Comparison of ENCODE assay signal across 8 cellular contexts in the genomic region with DNA sequence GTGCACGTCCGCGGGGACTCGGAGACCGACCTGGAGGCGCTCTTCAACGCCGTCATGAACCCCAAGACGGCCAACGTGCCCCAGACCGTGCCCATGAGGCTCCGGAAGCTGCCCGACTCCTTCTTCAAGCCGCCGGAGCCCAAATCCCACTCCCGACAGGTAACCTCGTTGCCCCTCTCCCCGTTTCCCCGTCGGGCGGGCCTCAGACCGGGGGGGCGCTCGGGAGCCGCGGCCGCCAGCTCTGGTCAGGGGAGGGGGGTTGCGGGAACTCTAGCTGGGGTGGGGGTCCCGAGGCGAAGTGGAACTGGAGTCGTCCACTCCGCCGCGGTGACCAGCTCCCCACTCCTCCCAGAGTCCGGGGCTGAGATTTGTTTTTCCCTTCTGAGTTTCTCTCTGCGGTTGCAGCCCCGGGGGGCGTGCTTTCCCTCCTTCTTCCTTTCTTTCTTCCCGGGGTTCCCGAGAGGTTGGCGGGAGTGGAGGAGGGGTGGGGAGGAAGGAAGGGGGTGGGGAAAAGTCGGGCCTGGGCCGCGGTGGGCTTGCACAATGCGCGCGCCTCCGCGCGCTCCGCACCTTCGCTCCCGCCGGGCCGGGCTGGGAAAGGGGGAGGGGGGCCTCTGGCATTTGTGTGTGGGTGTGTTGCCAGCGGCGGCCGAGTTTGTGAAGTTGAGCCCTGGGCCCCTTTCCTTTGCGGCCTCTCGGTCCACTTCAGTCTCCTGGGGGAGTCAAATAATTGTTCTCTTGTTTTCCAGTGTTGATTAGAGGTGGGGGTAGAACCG. TPM values are rescaled to one million over a fixed set of nuclear protein-coding genes. Genes with fewer than 3 reads are reported as not detected.
A peak's percentile ranks its signal among the peaks of the same experiment; 100 is the strongest.
DNase-seq lines count a peak whose midpoint lies in the region; ATAC-seq, FAIRE-seq and TF ChIP-seq lines count a peak whose summit lies in the region.

No MANE protein-coding gene starts in this region.

- H3K27ac ChIP-seq in H1 (ENCODE audit: low read depth, low read length) (peak overlapping the region; percentile 97), lower lobe of right lung (peak overlapping the region; percentile 96), suprapubic skin (peak overlapping the region; percentile 100)

- FAIRE-seq in H1 (lab: Jason Lieb, UNC), result no peak

- peaks cover 0 to 34% of the 10 kb centered on the region in 2 experiments; a peak in 3 of 4 replicates for H3K79me2 ChIP-seq in H1 (ENCODE audit: control insufficient read depth in 1 of 2, insufficient read depth in 2 of 2, low read length in 2 of 2)

- peak overlapping the region; percentile 98 for H4K8ac ChIP-seq in H1 (ENCODE audit: extremely low read depth, insufficient read depth, low read length)

- H2BK15ac ChIP-seq in H1 (ENCODE audit: low read length), result no peak overlapping the region

- peak overlapping the region; percentile 94 for H2BK5ac ChIP-seq in H1 (ENCODE audit: low read depth, low read length)

- H3K4ac ChIP-seq in H1 (replicated peaks; ENCODE audit: insufficient read length, low read depth, low read length), result peak overlapping the region; percentile 42

- peak overlapping the region; percentile 96 for H3K56ac ChIP-seq in H1 (replicated peaks; ENCODE audit: insufficient read length, low read depth, low read length)

- H3K79me1 ChIP-seq in H1 (ENCODE audit: low read depth, low read length), result no peaks in the 10 kb centered on the region

- no peaks in the 10 kb centered on the region for H4K20me1 ChIP-seq in H1 (replicated peaks in 1 of 2; ENCODE audit: control insufficient read depth in 1 of 2, insufficient read depth in 2 of 2, low read length in 2 of 2)

- H3K4me3 ChIP-seq in H1 (ENCODE audit: extremely low read depth in 1 of 4, insufficient read depth in 2 of 4, low read depth in 3 of 4, low read length in 4 of 4), result peak overlapping the region; percentile 79 to 99 (median 88)
- H3K4me3 ChIP-seq in lower lobe of right lung, result peak overlapping the region; percentile 82
- H3K4me3 ChIP-seq in suprapubic skin, result peak overlapping the region; percentile 96

- H3K18ac ChIP-seq in H1 (ENCODE audit: extremely low read depth, low read length), result peak overlapping the region; percentile 84

- peaks cover 5% of the 10 kb centered on the region for H3K23me2 ChIP-seq in H1 (ENCODE audit: low read depth, low read length)

- peak overlapping the region; percentile 86 for H4K5ac ChIP-seq in H1 (ENCODE audit: insufficient read length, low read depth, low read length)

- H3K27me3 ChIP-seq in H1 (replicated peaks in 1 of 4; ENCODE audit: control insufficient read depth in 3 of 4, extremely low read depth in 1 of 4, insufficient read depth in 3 of 4, low read length in 3 of 4) (no peaks in the 10 kb centered on the region), lower lobe of right lung (ENCODE audit: low read depth) (no peaks in the 10 kb centered on the region), suprapubic skin (no peaks in the 10 kb centered on the region)

- peaks cover 0 to 7% (median 0%) of the 10 kb centered on the region in 4 experiments; a peak in 1 of 8 replicates for H3K36me3 ChIP-seq in H1 (ENCODE audit: control insufficient read depth in 2 of 4, insufficient read depth in 4 of 4, low read length in 3 of 4)
- peaks cover 16% of the 10 kb centered on the region for H3K36me3 ChIP-seq in lower lobe of right lung
- H3K36me3 ChIP-seq in suprapubic skin, result no peaks in the 10 kb centered on the region

- H3K14ac ChIP-seq in H1 (ENCODE audit: insufficient read length), result no peak overlapping the region

- TF ChIP-seq CTCF in H1 (IDR thresholded peaks at IDR 0.05; ENCODE audit: control extremely low read depth in 1 of 3, insufficient read depth in 1 of 3, low read depth in 1 of 3, low read length in 3 of 3) (no peak), lower lobe of right lung (IDR thresholded peaks at IDR 0.05) (peak; percentile 6), suprapubic skin (IDR thresholded peaks at IDR 0.05) (no peak)

- POLR2A ChIA-PET in H1 (lab: Charles Lee; ENCODE audit: partially characterized antibody), result interaction anchor here (0.6 to 1.7 kb wide), 11 partner anchors 8 to 638 kb away, joined by 3 to 7 read pairs (median 4); no protein-coding TSS in a partner anchor

- peak overlapping the region; percentile 85 to 94 for H3K4me2 ChIP-seq in H1 (ENCODE audit: insufficient read depth in 1 of 2, low read depth in 2 of 2, low read length in 2 of 2)

- H2BK20ac ChIP-seq in H1 (ENCODE audit: low read length), result no peak overlapping the region

- peak; percentile 8 for ATAC-seq in GM19455 (IDR thresholded peaks at IDR 0.05; ENCODE audit: unreplicated experiment)
- peak; percentile 77 to 83 for ATAC-seq in lower lobe of right lung
- no peak for ATAC-seq in HG03175 (IDR thresholded peaks at IDR 0.05; ENCODE audit: unreplicated experiment)

- peaks cover 0 to 17% (median 1%) of the 10 kb centered on the region in 4 experiments; a peak in 4 of 7 replicates for H3K4me1 ChIP-seq in H1 (replicated peaks in 1 of 4; ENCODE audit: control insufficient read depth in 3 of 4, insufficient read depth in 4 of 4, low read length in 3 of 4)
- peaks cover 38% of the 10 kb centered on the region for H3K4me1 ChIP-seq in lower lobe of right lung
- H3K4me1 ChIP-seq in suprapubic skin, result peaks cover 44% of the 10 kb centered on the region

- no peak overlapping the region for H2AK5ac ChIP-seq in H1 (ENCODE audit: low read depth, low read length)

- WGBS in H1 (ENCODE audit: extremely low coverage in 1 of 2, insufficient coverage in 1 of 2, insufficient read length in 1 of 2, insufficient replicate concordance in 2 of 2, low coverage in 1 of 2, low lambda C conversion rate in 2 of 2, missing lambda C conversion rate in 1 of 2), 2 experiments, result 0% methylated on average over 13 of the region's 61 CpGs; no CpG with 5 or more reads in 1 of the 2 experiments
- WGBS in suprapubic skin, result 4% methylated on average over 38 of the region's 61 CpGs

- no peak overlapping the region for H2AFZ ChIP-seq in H1 (ENCODE audit: low read length)

- intact Hi-C loops in lower lobe of right lung (cut with DNase I), result no loop called here

- H3K9ac ChIP-seq in H1 (replicated peaks in 1 of 4; ENCODE audit: extremely low read depth in 1 of 4, low read depth in 3 of 4, low read length in 3 of 4), result peak overlapping the region; percentile 93 to 98 (median 96)

- peak overlapping the region; percentile 82; the same call in 1 of the 2 replicates for H2BK12ac ChIP-seq in H1 (ENCODE audit: low read depth, low read length)

- CTCF ChIA-PET in H1 (lab: Charles Lee; ENCODE audit: partially characterized antibody), result interaction anchor here (0.9 kb wide), 1 partner anchor 14 kb away, joined by 3 read pairs; no protein-coding TSS in a partner anchor

- no peak overlapping the region for H3K23ac ChIP-seq in H1 (ENCODE audit: insufficient read length)

- TF ChIP-seq EP300 in H1 (IDR thresholded peaks at IDR 0.05; ENCODE audit: borderline replicate concordance in 1 of 2, low read depth in 2 of 2, low read length in 2 of 2) (peak in 1 of 2 experiments; percentile 2; a peak in 1 of 3 replicates), suprapubic skin (IDR thresholded peaks at IDR 0.05) (no peak)

- H4K91ac ChIP-seq in H1 (replicated peaks; ENCODE audit: insufficient read length, low read length), result peak overlapping the region; percentile 93

- peak in 1 of 2 experiments; percentile 8; a peak in 1 of 4 replicates for TF ChIP-seq RAD21 in H1 (IDR thresholded peaks at IDR 0.05 in 1 of 2, conservative IDR thresholded peaks at IDR 0.05 in 1 of 2; ENCODE audit: low read depth in 2 of 2, low read length in 2 of 2)

- peak; percentile 84 to 89 for TF ChIP-seq POLR2A in H1 (IDR thresholded peaks at IDR 0.05; ENCODE audit: control extremely low read depth in 1 of 2, low read depth in 2 of 2, low read length in 2 of 2)
- no peak for TF ChIP-seq POLR2A in suprapubic skin (IDR thresholded peaks at IDR 0.05)

- peak; percentile 79 for DNase-seq in 8988T
- DNase-seq in SW480 (ENCODE audit: low spot score), result peak; percentile 88
- peak; percentile 79 to 90 for DNase-seq in H1 (ENCODE audit: low read depth in 1 of 2, low spot score in 2 of 2)
- peak; percentile 85 for DNase-seq in lower lobe of right lung
- DNase-seq in suprapubic skin (ENCODE audit: low spot score in 2 of 2), result peak; percentile 82 to 88
- no peak for DNase-seq in cortex of kidney (lab: John Stamatoyannopoulos, UW)

- no peaks in the 10 kb centered on the region for H3K9me3 ChIP-seq in H1 (ENCODE audit: insufficient read depth in 2 of 2, low read depth in 1 of 2, low read length in 1 of 2)
- H3K9me3 ChIP-seq in lower lobe of right lung, result no peaks in the 10 kb centered on the region
- no peaks in the 10 kb centered on the region for H3K9me3 ChIP-seq in suprapubic skin

- H2BK120ac ChIP-seq in H1 (replicated peaks; ENCODE audit: low read depth, low read length), result no peak overlapping the region

TF ChIP-seq in H1, 55 proteins besides CTCF, POLR2A, EP300 and RAD21 (continues in another document):
- TF ChIP-seq CREB1 (IDR thresholded peaks at IDR 0.05) (peak; percentile 68), BRCA1 (IDR thresholded peaks at IDR 0.05; ENCODE audit: low read depth, low read length) (no peak), MAX (IDR thresholded peaks at IDR 0.05) (no peak), BCL11A (IDR thresholded peaks at IDR 0.05; ENCODE audit: low read depth in 2 of 2, low read length in 2 of 2) (no peak), GTF2F1 (IDR thresholded peaks at IDR 0.05; ENCODE audit: borderline replicate concordance, low read depth, low read length) (no peak), EZH2 (IDR thresholded peaks at IDR 0.05; ENCODE audit: low read depth, low read length, severe bottlenecking) (no peak), NANOG (IDR thresholded peaks at IDR 0.05; ENCODE audit: insufficient read depth, low read depth, low read length, poor library complexity, severe bottlenecking) (no peak), KDM1A (IDR thresholded peaks at IDR 0.05; ENCODE audit: borderline replicate concordance, low read length) (no peak), TAF7 (optimal IDR thresholded peaks at IDR 0.05; ENCODE audit: borderline replicate concordance, low read depth, low read length) (no peak)

RNA-seq across cellular contexts. Expression of gene YAP1, which starts 1.0 kb away (rescaled TPM):
- total RNA-seq in H1 (2021; fragmentation: NEBNext Ultra II Directional; extraction: Animal tissue kit (Norgen Biotek cat#: 25700)), result 108 and 111 TPM in 2 replicates
- polyA plus RNA-seq in H1 (2011; rRNA removed), result 62.0 and 95.9 TPM in 2 replicates
- polyA plus RNA-seq in H1 (2011; cell fraction: cytosol; rRNA removed), result 74.3 TPM
- polyA plus RNA-seq in H1 (2011; cell fraction: nucleus; rRNA removed), result 89.1 TPM
- 67.4 to 86.0 TPM (median 83.4 TPM) in 4 replicates for polyA plus RNA-seq in H1 (2012, experiment 1 of 2)
- 6.5 TPM for polyA plus RNA-seq in H1 (2012, experiment 2 of 2)
- 49.6 TPM for polyA plus RNA-seq in H1 (2013, experiment 1 of 2)
- 48.7 TPM for polyA plus RNA-seq in H1 (2013, experiment 2 of 2)
- polyA minus RNA-seq in H1 (2011; rRNA and poly(A)+ RNA removed), result 257 and 298 TPM in 2 replicates
- polyA minus RNA-seq in H1 (2011; cell fraction: cytosol; rRNA and poly(A)+ RNA removed), result 107 TPM
- polyA minus RNA-seq in H1 (2011; cell fraction: nucleus; rRNA and poly(A)+ RNA removed), result 147 TPM
- total RNA-seq in lower lobe of right lung, result 105 TPM
- total RNA-seq in suprapubic skin, result 100 to 1,000 TPM; 226 to 310 (median 252) TPM

Comparison
In these comparisons a context has a peak if more than half of its experiments do, and no peak if none do; other contexts are left out.
1. POLR2A ChIP-seq: peak in H1 (2 of 2); none in suprapubic skin (0 of 2).
2. Peak in every context shown above with its lines, with median percentiles within 50 percentile points of each other: H3K27ac ChIP-seq and H3K4me3 ChIP-seq.